In genomic region chr13:27825153-27825552, GRCh38 we compare ENCODE assay signal across 36 cellular contexts. TPM values are rescaled to one million over a fixed set of nuclear protein-coding genes. Genes with fewer than 3 reads are reported as not detected.
"Had no signal": no experiment of that assay in that cellular context is flagged by ENCODE, and none has a peak within 500 bp of the region (broad histone marks: within the 10 kb centered on the region; RNA-seq: fewer than 3 reads in every experiment).

No MANE protein-coding gene starts in this region.

- H3K9me3 Mint-ChIP-seq: activated B cell treated with CpG ODN at 0.5 μM for 24 hours; activated CD8-positive, alpha-beta T cell treated with anti-CD3 and anti-CD28 coated beads for 36 hours; activated T-cell treated with anti-CD3 and anti-CD28 coated beads, Interleukin-2, amount 50 U/mL, for 4 hours; activated T-helper 17 cell treated with anti-CD3 and anti-CD28 coated beads, Interleukin-2, amount 50 U/mL, for 72 hours; central memory CD8-positive, alpha-beta T cell; effector memory CD8-positive, alpha-beta T cell; T-cell; T-helper 1 cell treated with Interleukin-12 subunit alpha and Interleukin-12 subunit beta and Interleukin-4 antibody, amounts not matched to agents 30 μg/mL and 1 μg/mL, for 36 hours had no signal

- DNase-seq: activated B cell treated with CpG ODN at 0.5 μM for 24 hours; activated CD4-positive, alpha-beta T cell treated with anti-CD3 and anti-CD28 coated beads for 48 hours; activated CD4-positive, alpha-beta T cell treated with anti-CD3 and anti-CD28 coated beads, Interleukin-2, amount 50 U/mL, for 1 hour; activated CD4-positive, alpha-beta T cell treated with anti-CD3 and anti-CD28 coated beads, Interleukin-2, amount 50 U/mL, for 48 hours; activated CD8-positive, alpha-beta memory T cell treated with anti-CD3 and anti-CD28 coated beads for 24 hours; activated CD8-positive, alpha-beta T cell treated with anti-CD3 and anti-CD28 coated beads for 36 hours; activated effector memory CD4-positive, alpha-beta T cell treated with Interleukin-2 at 50 U/mL for 16 hours; activated gamma-delta T cell treated with Interleukin-2 at 50 U/mL for 16 hours; activated naive CD4-positive, alpha-beta T cell treated with anti-CD3 and anti-CD28 coated beads, Interleukin-2, amount 50 U/mL, for 16 hours; activated naive CD4-positive, alpha-beta T cell treated with Interleukin-2 at 50 U/mL for 16 hours; activated T-cell treated with anti-CD3 and anti-CD28 coated beads, Interleukin-2, amount 50 U/mL, for 4 hours; amniotic stem cell; anterior cingulate cortex; brain microvascular endothelial cell; cortex of kidney; dermis blood vessel endothelial cell; effector CD4-positive, alpha-beta T cell; effector memory CD8-positive, alpha-beta T cell; erythroblast; foreskin keratinocyte; gastrocnemius medialis; glutamatergic neuron; T-cell; T-helper 9 cell; WERI-Rb-1 had no signal

- H3K4me1 ChIP-seq: foreskin keratinocyte, gastrocnemius medialis had no signal

- H3K27ac ChIP-seq: brain microvascular endothelial cell, esophagus muscularis mucosa, foreskin keratinocyte, gastrocnemius medialis, WERI-Rb-1 had no signal

- ATAC-seq: activated CD4-positive, CD25-positive, alpha-beta regulatory T cell treated with anti-CD3 and anti-CD28 coated beads, Interleukin-2, amount 50 U/mL, for 24 hours; activated CD8-positive, alpha-beta T cell treated with anti-CD3 and anti-CD28 coated beads for 36 hours; activated T-cell treated with anti-CD3 and anti-CD28 coated beads, Interleukin-2, amount 50 U/mL, for 4 hours; activated T-helper 17 cell treated with anti-CD3 and anti-CD28 coated beads, Interleukin-2, amount 50 U/mL, for 72 hours; effector memory CD8-positive, alpha-beta T cell; foreskin keratinocyte; gastrocnemius medialis; T-cell had no signal

- H3K27ac Mint-ChIP-seq: activated B cell treated with CpG ODN at 0.5 μM for 24 hours; activated CD8-positive, alpha-beta T cell treated with anti-CD3 and anti-CD28 coated beads for 36 hours; activated naive CD8-positive, alpha-beta T cell; activated T-helper 17 cell treated with anti-CD3 and anti-CD28 coated beads, Interleukin-2, amount 50 U/mL, for 72 hours; effector memory CD8-positive, alpha-beta T cell; T-cell; T-helper 1 cell treated with Interleukin-12 subunit alpha and Interleukin-12 subunit beta and Interleukin-4 antibody, amounts not matched to agents 30 μg/mL and 1 μg/mL, for 36 hours had no signal

- H3K36me3 Mint-ChIP-seq: activated naive CD8-positive, alpha-beta T cell; T-cell had no signal

- H3K4me3 Mint-ChIP-seq: activated B cell treated with CpG ODN at 0.5 μM for 24 hours; activated CD8-positive, alpha-beta T cell treated with anti-CD3 and anti-CD28 coated beads for 36 hours; activated naive CD8-positive, alpha-beta T cell; activated T-cell treated with anti-CD3 and anti-CD28 coated beads, Interleukin-2, amount 50 U/mL, for 4 hours; activated T-helper 17 cell treated with anti-CD3 and anti-CD28 coated beads, Interleukin-2, amount 50 U/mL, for 72 hours; central memory CD8-positive, alpha-beta T cell; effector memory CD8-positive, alpha-beta T cell; T-cell; T-helper 1 cell treated with Interleukin-12 subunit alpha and Interleukin-12 subunit beta and Interleukin-4 antibody, amounts not matched to agents 30 μg/mL and 1 μg/mL, for 36 hours had no signal

- H3K36me3 ChIP-seq: brain microvascular endothelial cell, esophagus muscularis mucosa, gastrocnemius medialis, WERI-Rb-1 had no signal

- FAIRE-seq: astrocyte, bronchial epithelial cell had no signal

- H3K4me1 Mint-ChIP-seq: activated T-helper 17 cell treated with anti-CD3 and anti-CD28 coated beads, Interleukin-2, amount 50 U/mL, for 72 hours had no signal

- H3K4me3 ChIP-seq: esophagus muscularis mucosa, gastrocnemius medialis had no signal

- H3K9me3 ChIP-seq: esophagus muscularis mucosa, gastrocnemius medialis had no signal

RNA-seq across cellular contexts. Expression of gene GSX1, which starts 32.9 kb away (rescaled TPM):
- total RNA-seq: activated B cell treated with CpG ODN at 0.5 μM for 24 hours; activated CD8-positive, alpha-beta T cell treated with anti-CD3 and anti-CD28 coated beads for 36 hours; activated T-cell treated with anti-CD3 and anti-CD28 coated beads, Interleukin-2, amount 50 U/mL, for 4 hours; activated T-helper 17 cell treated with anti-CD3 and anti-CD28 coated beads, Interleukin-2, amount 50 U/mL, for 72 hours; astrocyte; bronchial epithelial cell; cardiac septum; dermis blood vessel endothelial cell; esophagus muscularis mucosa; foreskin keratinocyte; gastrocnemius medialis; T-cell; T-helper 2 cell treated with Interferon-gamma antibody and Interleukin-4, amounts not matched to agents 100 ng/mL and 5 ng/mL, for 36 hours had no signal
- polyA plus RNA-seq: adipose tissue, foreskin keratinocyte had no signal
